Comparison of ENCODE assay signal across 22 cellular contexts in the genomic region with DNA sequence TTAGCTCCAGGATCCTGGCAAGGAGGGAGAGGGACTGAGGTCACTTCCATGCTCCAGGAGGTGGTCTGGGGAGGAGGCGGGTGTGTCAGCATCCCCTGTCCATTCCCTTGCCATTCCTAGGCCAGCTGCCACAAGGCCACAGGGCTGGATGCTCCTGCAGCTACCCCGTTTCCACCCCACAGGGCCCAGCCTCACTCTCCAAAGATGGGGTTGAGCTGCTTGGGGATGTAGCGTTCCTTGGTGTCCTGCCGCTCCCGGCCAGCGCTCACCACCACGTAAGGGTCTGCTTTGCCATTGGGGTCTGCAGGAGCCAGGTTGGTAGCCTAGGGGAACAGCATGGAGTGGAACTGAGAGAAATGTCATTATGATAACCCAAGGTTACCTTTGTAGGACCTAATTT. TPM values are rescaled to one million over a fixed set of nuclear protein-coding genes. Genes with fewer than 3 reads are reported as not detected.
DNase-seq lines count a peak whose midpoint lies in the region; ATAC-seq and TF ChIP-seq lines count a peak whose summit lies in the region.
"Had no signal": no experiment of that assay in that cellular context is flagged by ENCODE, and none has a peak within 500 bp of the region (broad histone marks: within the 10 kb centered on the region; RNA-seq: fewer than 3 reads in every experiment).

No MANE protein-coding gene starts in this region.

- TF ChIP-seq CTCF in natural killer cell (IDR thresholded peaks at IDR 0.05) (no peak), neural progenitor cell (IDR thresholded peaks at IDR 0.05) (no peak), upper lobe of right lung (IDR thresholded peaks at IDR 0.05) (no peak)

- H3K27me3 ChIP-seq in neural progenitor cell (no peaks in the 10 kb centered on the region), upper lobe of right lung (no peaks in the 10 kb centered on the region)
- H3K27me3 ChIP-seq: BE2C had no signal

- no peak overlapping the region for H2AFZ ChIP-seq in neural progenitor cell (replicated peaks)
- H2AFZ ChIP-seq: GM23248 had no signal

- H4K20me1 ChIP-seq in neural progenitor cell (ENCODE audit: low read depth), result no peaks in the 10 kb centered on the region

- ATAC-seq in natural killer cell treated with Interleukin-12 subunit alpha and Interleukin-12 subunit beta and Interleukin-15 and Interleukin-18, amount 100 ng/mL, for 72 hours, result no peak
- ATAC-seq in natural killer cell (no peak), T-helper 17 cell (no peak), upper lobe of right lung (no peak), HG02973 (IDR thresholded peaks at IDR 0.05; ENCODE audit: unreplicated experiment) (no peak)
- no peak for ATAC-seq in effector memory CD8-positive, alpha-beta T cell (replicated peaks)
- ATAC-seq: K562 had no signal

- intact Hi-C loops in natural killer cell (cut with micrococcal nuclease), result no loop called here
- intact Hi-C loops in upper lobe of right lung (cut with DNase I), result no loop called here

- peaks cover 2 to 5% of the 10 kb centered on the region in 2 donors for H3K4me1 Mint-ChIP-seq in natural killer cell treated with Interleukin-12 subunit alpha and Interleukin-12 subunit beta and Interleukin-15 and Interleukin-18, amount 100 ng/mL, for 72 hours (ENCODE audit: low read depth in 2 of 2)
- H3K4me1 Mint-ChIP-seq in natural killer cell (no peaks in the 10 kb centered on the region), T-helper 17 cell (peaks cover 10% of the 10 kb centered on the region), neural progenitor cell (peaks cover 2% of the 10 kb centered on the region)
- H3K4me1 Mint-ChIP-seq in effector memory CD8-positive, alpha-beta T cell (ENCODE audit: low read depth in 2 of 2), result peaks cover 0 to 1% of the 10 kb centered on the region in 2 donors

- H3K4me2 ChIP-seq in neural progenitor cell, result no peak overlapping the region

- no peak overlapping the region for H3K9ac ChIP-seq in neural progenitor cell
- H3K9ac ChIP-seq: GM23248 had no signal

- H3K9me3 ChIP-seq in T-helper 17 cell (ENCODE audit: control insufficient read depth, low read length, poor library complexity, severe bottlenecking) (no peaks in the 10 kb centered on the region), neural progenitor cell (ENCODE audit: low read depth) (no peaks in the 10 kb centered on the region), upper lobe of right lung (no peaks in the 10 kb centered on the region)
- H3K9me3 ChIP-seq: BE2C, Caco-2, HAP-1 had no signal

- H3F3A ChIP-seq in neural progenitor cell (ENCODE audit: low read depth), result peaks cover 5% of the 10 kb centered on the region

- H3K27ac ChIP-seq in neural progenitor cell (no peak overlapping the region), upper lobe of right lung (no peak overlapping the region)
- H3K27ac ChIP-seq: GM23248, HL-60 had no signal

- H3K36me3 ChIP-seq in neural progenitor cell (no peaks in the 10 kb centered on the region), upper lobe of right lung (no peaks in the 10 kb centered on the region)
- H3K36me3 ChIP-seq: BE2C, HAP-1 had no signal

- no peaks in the 10 kb centered on the region for H3K36me3 Mint-ChIP-seq in natural killer cell treated with Interleukin-12 subunit alpha and Interleukin-12 subunit beta and Interleukin-15 and Interleukin-18, amount 100 ng/mL, for 72 hours
- no peaks in the 10 kb centered on the region for H3K36me3 Mint-ChIP-seq in natural killer cell
- H3K36me3 Mint-ChIP-seq in T-helper 17 cell (ENCODE audit: low read depth), result no peaks in the 10 kb centered on the region
- no peaks in the 10 kb centered on the region for H3K36me3 Mint-ChIP-seq in neural progenitor cell
- peaks cover 3% of the 10 kb centered on the region for H3K36me3 Mint-ChIP-seq in effector memory CD8-positive, alpha-beta T cell (ENCODE audit: insufficient read depth)

- H3K4me3 Mint-ChIP-seq in natural killer cell treated with Interleukin-12 subunit alpha and Interleukin-12 subunit beta and Interleukin-15 and Interleukin-18, amount 100 ng/mL, for 72 hours, result no peak overlapping the region
- H3K4me3 Mint-ChIP-seq in natural killer cell, result no peak overlapping the region
- no peak overlapping the region for H3K4me3 Mint-ChIP-seq in T-helper 17 cell
- H3K4me3 Mint-ChIP-seq in neural progenitor cell, result peak overlapping the region; percentile 15
- no peak overlapping the region for H3K4me3 Mint-ChIP-seq in effector memory CD8-positive, alpha-beta T cell
- H3K4me3 Mint-ChIP-seq: CD4-positive, alpha-beta T cell had no signal

- peaks cover 3 to 7% of the 10 kb centered on the region in 2 donors for H3K27me3 Mint-ChIP-seq in natural killer cell treated with Interleukin-12 subunit alpha and Interleukin-12 subunit beta and Interleukin-15 and Interleukin-18, amount 100 ng/mL, for 72 hours
- H3K27me3 Mint-ChIP-seq in natural killer cell (ENCODE audit: low read depth in 2 of 2), result peaks cover 8% of the 10 kb centered on the region in 2 donors
- H3K27me3 Mint-ChIP-seq in T-helper 17 cell, result peaks cover 9% of the 10 kb centered on the region
- H3K27me3 Mint-ChIP-seq in neural progenitor cell (ENCODE audit: insufficient read depth, low read depth), result peaks cover 4% of the 10 kb centered on the region
- H3K27me3 Mint-ChIP-seq in effector memory CD8-positive, alpha-beta T cell, result peaks cover 5 to 30% of the 10 kb centered on the region in 2 donors
- H3K27me3 Mint-ChIP-seq: CD4-positive, alpha-beta T cell had no signal

- H3K4me3 ChIP-seq in neural progenitor cell (no peak overlapping the region), upper lobe of right lung (no peak overlapping the region)
- H3K4me3 ChIP-seq: GM23248, HAP-1, K562 had no signal

- H3K79me2 ChIP-seq in neural progenitor cell (ENCODE audit: low read depth), result no peaks in the 10 kb centered on the region

- no peaks in the 10 kb centered on the region for H3K4me1 ChIP-seq in neural progenitor cell
- H3K4me1 ChIP-seq in upper lobe of right lung, result no peaks in the 10 kb centered on the region
- H3K4me1 ChIP-seq: BE2C, Caco-2, HAP-1 had no signal

- peak; percentile 20 for DNase-seq in natural killer cell treated with Interleukin-12 subunit alpha and Interleukin-12 subunit beta and Interleukin-15 and Interleukin-18, amount 100 ng/mL, for 72 hours (ENCODE audit: low spot score)
- DNase-seq in natural killer cell (no peak), T-helper 17 cell (no peak), neural progenitor cell (ENCODE audit: low spot score) (no peak), upper lobe of right lung (peak; percentile 57), NCI-H1092 treated with DMSO at 0.1 percent for 48 hours (lab: John Stamatoyannopoulos, UW) (no peak)
- no peak for DNase-seq in effector memory CD8-positive, alpha-beta T cell
- DNase-seq: ACHN; BE2C; C1 segment of cervical spinal cord; Caco-2; CD4-positive, alpha-beta T cell; DMS79 treated with DMSO at 0.1 percent for 48 hours; GF-D8; GM23248; IMR-90 had no signal

- no peak overlapping the region for H3K27ac Mint-ChIP-seq in natural killer cell treated with Interleukin-12 subunit alpha and Interleukin-12 subunit beta and Interleukin-15 and Interleukin-18, amount 100 ng/mL, for 72 hours
- H3K27ac Mint-ChIP-seq in natural killer cell (no peak overlapping the region), T-helper 17 cell (peak overlapping the region; percentile 4), neural progenitor cell (no peak overlapping the region)
- no peak overlapping the region for H3K27ac Mint-ChIP-seq in effector memory CD8-positive, alpha-beta T cell
- H3K27ac Mint-ChIP-seq: CD4-positive, alpha-beta T cell had no signal

- no peaks in the 10 kb centered on the region for H3K9me3 Mint-ChIP-seq in natural killer cell treated with Interleukin-12 subunit alpha and Interleukin-12 subunit beta and Interleukin-15 and Interleukin-18, amount 100 ng/mL, for 72 hours
- H3K9me3 Mint-ChIP-seq in natural killer cell (no peaks in the 10 kb centered on the region), neural progenitor cell (no peaks in the 10 kb centered on the region)
- H3K9me3 Mint-ChIP-seq in effector memory CD8-positive, alpha-beta T cell, result no peaks in the 10 kb centered on the region
- H3K9me3 Mint-ChIP-seq: CD4-positive, alpha-beta T cell had no signal

RNA-seq across cellular contexts. Expression of gene ERGIC3, which starts 23.0 kb away (rescaled TPM):
- 100 to 1,000 TPM; 129 to 164 TPM for total RNA-seq in natural killer cell treated with Interleukin-12 subunit alpha and Interleukin-12 subunit beta and Interleukin-15 and Interleukin-18, amount 100 ng/mL, for 72 hours
- 100 to 1,000 TPM; 128 to 130 (median 129) TPM for total RNA-seq in natural killer cell
- 100 to 1,000 TPM; 139 to 158 TPM for total RNA-seq in T-helper 17 cell
- total RNA-seq in neural progenitor cell (ENCODE audit: low replicate concordance), result 271 and 383 TPM in 2 replicates
- total RNA-seq in upper lobe of right lung, result 179 TPM

RNA-seq across cellular contexts. Expression of gene C20orf173, which starts 35.5 kb away (rescaled TPM):
- not detected for total RNA-seq in natural killer cell treated with Interleukin-12 subunit alpha and Interleukin-12 subunit beta and Interleukin-15 and Interleukin-18, amount 100 ng/mL, for 72 hours
- total RNA-seq in natural killer cell (not detected), T-helper 17 cell (not detected), neural progenitor cell (ENCODE audit: low replicate concordance) (not detected in 2 replicates), upper lobe of right lung (not detected)
- total RNA-seq: Caco-2; CD4-positive, alpha-beta T cell; GM23248; H4; HT1080; IMR-90; K562 had no signal

RNA-seq across cellular contexts. Expression of gene SPAG4, which starts 50.7 kb away (rescaled TPM):
- total RNA-seq in natural killer cell treated with Interleukin-12 subunit alpha and Interleukin-12 subunit beta and Interleukin-15 and Interleukin-18, amount 100 ng/mL, for 72 hours, result 1 to 10 TPM; 5.9 to 6.3 TPM
- total RNA-seq in natural killer cell (10 to 100 TPM; 11.2 to 16.2 (median 11.9) TPM), T-helper 17 cell (10 to 100 TPM; 13.7 to 15.7 TPM), neural progenitor cell (ENCODE audit: low replicate concordance) (3.3 and 6.9 TPM in 2 replicates), upper lobe of right lung (2.9 TPM)

Comparison
In these comparisons a context has a peak if more than half of its experiments do, and no peak if none do; other contexts are left out.
1. DNase-seq: peak in natural killer cell treated with Interleukin-12 subunit alpha and Interleukin-12 subunit beta and Interleukin-15 and Interleukin-18, amount 100 ng/mL, for 72 hours (single experiment) and upper lobe of right lung (single experiment); none in natural killer cell (single experiment), T-helper 17 cell (0 of 3), neural progenitor cell (single experiment), NCI-H1092 treated with DMSO at 0.1 percent for 48 hours (single experiment) and effector memory CD8-positive, alpha-beta T cell (0 of 3).